ENCODE assay signal across 16 cellular contexts in the genomic region with DNA sequence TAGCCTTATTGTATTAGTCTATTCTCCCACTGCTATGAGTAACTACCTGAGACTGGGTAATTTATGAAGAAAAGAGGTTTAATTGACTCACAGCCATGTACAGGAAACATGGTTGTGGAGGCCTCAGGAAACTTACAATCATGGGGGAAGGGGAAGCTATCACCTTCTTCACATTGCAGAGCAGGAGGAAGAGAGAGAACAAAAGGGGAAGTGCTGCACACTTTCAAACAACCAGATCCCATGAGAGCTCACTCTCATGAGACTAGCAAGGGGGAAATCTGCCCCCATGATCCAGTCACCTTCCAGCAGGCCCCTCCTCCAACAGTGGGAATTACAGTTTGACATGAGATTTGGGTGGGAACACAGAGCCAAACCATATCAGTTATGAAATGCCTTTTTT.
DNase-seq lines count a peak whose midpoint lies in the region; ATAC-seq and TF ChIP-seq lines count a peak whose summit lies in the region.
"Had no signal": no experiment of that assay in that cellular context is flagged by ENCODE, and none has a peak within 500 bp of the region (broad histone marks: within the 10 kb centered on the region; RNA-seq: fewer than 3 reads in every experiment).

No MANE protein-coding gene starts in this region.

- peaks cover 8% of the 10 kb centered on the region for H3K4me1 Mint-ChIP-seq in nephron progenitor cell
- no peaks in the 10 kb centered on the region for H3K4me1 Mint-ChIP-seq in activated CD4-positive, alpha-beta T cell treated with anti-CD3 and anti-CD28 coated beads for 36 hours

- peaks cover 10% of the 10 kb centered on the region for H3K36me3 Mint-ChIP-seq in nephron progenitor cell (ENCODE audit: low read depth)
- H3K36me3 Mint-ChIP-seq in activated CD4-positive, alpha-beta T cell treated with anti-CD3 and anti-CD28 coated beads for 36 hours (ENCODE audit: low read depth): no peaks in the 10 kb centered on the region
- H3K36me3 Mint-ChIP-seq: neural progenitor cell had no signal

- no peak overlapping the region for H3K4me3 Mint-ChIP-seq in nephron progenitor cell
- H3K4me3 Mint-ChIP-seq in activated CD4-positive, alpha-beta T cell treated with anti-CD3 and anti-CD28 coated beads for 36 hours: no peak overlapping the region
- H3K4me3 Mint-ChIP-seq: neural progenitor cell, type B pancreatic cell had no signal

- intact Hi-C loops in activated CD4-positive, alpha-beta T cell treated with anti-CD3 and anti-CD28 coated beads for 36 hours (cut with DNase I, micrococcal nuclease): loop anchor here in 1 of 2 experiments (10.0 kb wide), 1 partner anchor 182 kb away; the partner anchor contains the start of gene ARHGAP42

- CTCF ChIA-PET in activated CD4-positive, alpha-beta T cell treated with anti-CD3 and anti-CD28 coated beads for 36 hours (lab: Charles Lee): no interaction called here

- POLR2A ChIA-PET in activated CD4-positive, alpha-beta T cell treated with anti-CD3 and anti-CD28 coated beads for 36 hours (lab: Charles Lee): no interaction called here

- DNase-seq in NOMO-1 treated with dmso at 0.1 percent for 144 hours (lab: John Stamatoyannopoulos, UW; ENCODE audit: unreplicated experiment) (peak; percentile 7), nephron progenitor cell (no peak), NCI-H526 (lab: John Stamatoyannopoulos, UW) (no peak), RKO (ENCODE audit: low spot score) (no peak)
- no peak for DNase-seq in activated CD4-positive, alpha-beta T cell treated with anti-CD3 and anti-CD28 coated beads for 36 hours
- DNase-seq: activated naive CD4-positive, alpha-beta T cell; DMS79; lower lobe of right lung; NCI-H146; NCI-H510A; right lobe of liver; stimulated activated CD4-positive, alpha-beta T cell treated with anti-CD3 and anti-CD28 coated beads, Interleukin-4, amount 100 ng/mL, for 24 hours had no signal

- no peak for TF ChIP-seq CTCF in nephron progenitor cell (IDR thresholded peaks at IDR 0.05)

- no peaks in the 10 kb centered on the region for H3K9me3 Mint-ChIP-seq in nephron progenitor cell
- no peaks in the 10 kb centered on the region for H3K9me3 Mint-ChIP-seq in activated CD4-positive, alpha-beta T cell treated with anti-CD3 and anti-CD28 coated beads for 36 hours (ENCODE audit: low read depth)
- H3K9me3 Mint-ChIP-seq: neural progenitor cell had no signal

- H3K27me3 Mint-ChIP-seq in nephron progenitor cell (ENCODE audit: low read depth, poor library complexity): peaks cover 3% of the 10 kb centered on the region
- no peaks in the 10 kb centered on the region for H3K27me3 Mint-ChIP-seq in activated CD4-positive, alpha-beta T cell treated with anti-CD3 and anti-CD28 coated beads for 36 hours
- H3K27me3 Mint-ChIP-seq: type B pancreatic cell had no signal

- peak overlapping the region; percentile 38 for H3K27ac Mint-ChIP-seq in nephron progenitor cell
- no peak overlapping the region for H3K27ac Mint-ChIP-seq in activated CD4-positive, alpha-beta T cell treated with anti-CD3 and anti-CD28 coated beads for 36 hours
- H3K27ac Mint-ChIP-seq: neural progenitor cell, type B pancreatic cell had no signal

- ATAC-seq in GM18868 (IDR thresholded peaks at IDR 0.05; ENCODE audit: unreplicated experiment) (peak; percentile 64), HG03159 (IDR thresholded peaks at IDR 0.05; ENCODE audit: unreplicated experiment) (peak; percentile 52)
- no peak for ATAC-seq in activated CD4-positive, alpha-beta T cell treated with anti-CD3 and anti-CD28 coated beads for 36 hours
- ATAC-seq: lower lobe of right lung, right lobe of liver had no signal
